In the genomic region with DNA sequence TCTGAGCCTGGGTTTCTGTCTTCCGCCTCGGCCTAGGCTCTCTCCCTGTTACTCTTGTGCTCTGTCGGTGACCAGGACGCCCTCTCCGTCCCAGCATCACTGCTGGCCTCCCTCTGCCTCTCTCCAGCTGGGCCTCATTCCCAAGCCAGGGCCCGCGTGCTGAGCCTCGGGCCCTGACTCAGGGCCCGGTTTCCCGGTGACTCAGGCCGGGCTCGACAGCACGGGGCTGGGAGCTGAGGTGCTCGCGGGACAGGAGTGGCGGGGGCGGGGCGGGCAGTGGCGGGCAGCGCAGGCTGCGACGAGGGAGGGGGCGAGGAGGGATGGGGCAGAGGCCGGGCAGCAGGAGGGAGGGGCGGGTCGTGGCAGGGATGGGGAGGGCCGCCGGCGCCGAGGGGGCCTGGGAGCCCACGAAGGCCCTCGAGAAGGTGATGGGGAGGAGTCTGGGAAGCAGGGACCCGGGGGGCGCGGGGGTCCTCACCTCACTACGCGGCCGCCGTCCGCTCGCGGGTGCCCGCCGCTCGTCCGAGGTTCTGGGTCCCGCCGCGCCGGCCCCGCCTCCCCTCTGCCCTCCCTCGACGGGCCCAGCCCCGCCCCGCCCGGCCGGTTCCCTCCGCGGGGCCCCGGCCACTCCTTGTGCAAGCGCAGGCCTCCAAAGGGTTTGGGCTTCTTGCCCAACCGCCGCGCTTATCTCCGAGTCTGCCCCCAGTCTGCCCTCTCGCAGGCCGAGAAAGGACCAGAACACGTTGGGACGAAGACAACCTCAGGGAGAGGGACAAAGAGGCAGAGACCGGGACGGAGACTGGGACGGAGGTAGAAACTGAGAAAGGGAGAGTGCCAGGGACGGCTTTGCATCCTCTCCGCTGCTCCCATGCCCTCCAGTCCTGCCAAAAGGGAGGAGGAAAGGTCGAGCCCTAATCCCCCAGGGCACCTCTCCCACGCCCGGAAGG, we compare ENCODE assay signal across 8 cellular contexts. TPM values are rescaled to one million over a fixed set of nuclear protein-coding genes. Genes with fewer than 3 reads are reported as not detected.
DNase-seq lines count a peak whose midpoint lies in the region; ATAC-seq and TF ChIP-seq lines count a peak whose summit lies in the region.

A gene with protein sequence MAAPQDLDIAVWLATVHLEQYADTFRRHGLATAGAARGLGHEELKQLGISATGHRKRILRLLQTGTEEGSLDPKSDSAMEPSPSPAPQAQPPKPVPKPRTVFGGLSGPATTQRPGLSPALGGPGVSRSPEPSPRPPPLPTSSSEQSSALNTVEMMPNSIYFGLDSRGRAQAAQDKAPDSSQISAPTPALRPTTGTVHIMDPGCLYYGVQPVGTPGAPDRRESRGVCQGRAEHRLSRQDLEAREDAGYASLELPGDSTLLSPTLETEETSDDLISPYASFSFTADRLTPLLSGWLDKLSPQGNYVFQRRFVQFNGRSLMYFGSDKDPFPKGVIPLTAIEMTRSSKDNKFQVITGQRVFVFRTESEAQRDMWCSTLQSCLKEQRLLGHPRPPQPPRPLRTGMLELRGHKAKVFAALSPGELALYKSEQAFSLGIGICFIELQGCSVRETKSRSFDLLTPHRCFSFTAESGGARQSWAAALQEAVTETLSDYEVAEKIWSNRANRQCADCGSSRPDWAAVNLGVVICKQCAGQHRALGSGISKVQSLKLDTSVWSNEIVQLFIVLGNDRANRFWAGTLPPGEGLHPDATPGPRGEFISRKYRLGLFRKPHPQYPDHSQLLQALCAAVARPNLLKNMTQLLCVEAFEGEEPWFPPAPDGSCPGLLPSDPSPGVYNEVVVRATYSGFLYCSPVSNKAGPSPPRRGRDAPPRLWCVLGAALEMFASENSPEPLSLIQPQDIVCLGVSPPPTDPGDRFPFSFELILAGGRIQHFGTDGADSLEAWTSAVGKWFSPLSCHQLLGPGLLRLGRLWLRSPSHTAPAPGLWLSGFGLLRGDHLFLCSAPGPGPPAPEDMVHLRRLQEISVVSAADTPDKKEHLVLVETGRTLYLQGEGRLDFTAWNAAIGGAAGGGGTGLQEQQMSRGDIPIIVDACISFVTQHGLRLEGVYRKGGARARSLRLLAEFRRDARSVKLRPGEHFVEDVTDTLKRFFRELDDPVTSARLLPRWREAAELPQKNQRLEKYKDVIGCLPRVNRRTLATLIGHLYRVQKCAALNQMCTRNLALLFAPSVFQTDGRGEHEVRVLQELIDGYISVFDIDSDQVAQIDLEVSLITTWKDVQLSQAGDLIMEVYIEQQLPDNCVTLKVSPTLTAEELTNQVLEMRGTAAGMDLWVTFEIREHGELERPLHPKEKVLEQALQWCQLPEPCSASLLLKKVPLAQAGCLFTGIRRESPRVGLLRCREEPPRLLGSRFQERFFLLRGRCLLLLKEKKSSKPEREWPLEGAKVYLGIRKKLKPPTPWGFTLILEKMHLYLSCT (N-terminal part only) (minus strand): TSS at position 536 of the 947 bp plus-strand sequence. CDS start 1,744 bp downstream, outside the sequence.

- DNase-seq in H9: peak; percentile 83
- DNase-seq in Peyer's patch: peak; percentile 42 to 85 (median 80)
- DNase-seq in activated naive CD4-positive, alpha-beta T cell treated with anti-CD3 and anti-CD28 coated beads, Interleukin-2, amount 50 U/mL, for 72 hours (ENCODE audit: low spot score in 2 of 2): peak; percentile 53 to 62
- peak; percentile 67 for DNase-seq in foreskin melanocyte
- peak; percentile 87 for DNase-seq in natural killer cell treated with Interleukin-12 subunit alpha and Interleukin-12 subunit beta and Interleukin-15 and Interleukin-18, amount 100 ng/mL, for 72 hours (ENCODE audit: low spot score)
- peak; percentile 96 for DNase-seq in upper lobe of right lung
- no peak for DNase-seq in putamen (ENCODE audit: low spot score)
- no peak for DNase-seq in NCI-H2081 (lab: John Stamatoyannopoulos, UW)

- H3K27ac ChIP-seq in H9 (ENCODE audit: insufficient read length, low read depth, low read length) (peak within 1 kb of the TSS; percentile 7), Peyer's patch (peak within 1 kb of the TSS; percentile 32 to 83 (median 68)), upper lobe of right lung (peak within 1 kb of the TSS; percentile 81)

- H3K36me3 ChIP-seq in Peyer's patch (no peaks in the 10 kb centered on the region), upper lobe of right lung (peaks cover 6% of the 10 kb centered on the region)

- H3K4me1 ChIP-seq in H9 (ENCODE audit: insufficient read depth, low read length): no peaks in the 10 kb centered on the region
- peaks cover 0 to 20% (median 0%) of the 10 kb centered on the region in 4 donors for H3K4me1 ChIP-seq in Peyer's patch
- peaks cover 26% of the 10 kb centered on the region for H3K4me1 ChIP-seq in upper lobe of right lung

- H3K9ac ChIP-seq in H9 (ENCODE audit: extremely low read depth, insufficient read length, low read length): peak within 1 kb of the TSS; percentile 66

- peaks cover 13% of the 10 kb centered on the region for H3K23me2 ChIP-seq in H9 (ENCODE audit: insufficient read length, low read depth, low read length, poor library complexity, severe bottlenecking)

- peak within 1 kb of the TSS; percentile 89 for H3K18ac ChIP-seq in H9 (ENCODE audit: insufficient read length, low read depth, low read length)

- no peaks in the 10 kb centered on the region for H3K27me3 ChIP-seq in H9 (ENCODE audit: insufficient read depth, low read length)
- no peaks in the 10 kb centered on the region for H3K27me3 ChIP-seq in Peyer's patch
- no peaks in the 10 kb centered on the region for H3K27me3 ChIP-seq in upper lobe of right lung

- H2BK5ac ChIP-seq in H9 (ENCODE audit: insufficient read length, low read length): no peak within 1 kb of the TSS

- H2BK120ac ChIP-seq in H9 (ENCODE audit: low read depth, low read length, poor library complexity, severe bottlenecking): no peak within 1 kb of the TSS

- H3K14ac ChIP-seq in H9 (ENCODE audit: insufficient read depth, low read length): peak within 1 kb of the TSS; percentile 89

- H3K23ac ChIP-seq in H9 (ENCODE audit: insufficient read length, low read depth, low read length): no peak within 1 kb of the TSS

- H3K4me3 ChIP-seq in Peyer's patch (peak within 1 kb of the TSS; percentile 42 to 59 (median 56)), upper lobe of right lung (peak within 1 kb of the TSS; percentile 56)

- no peak within 1 kb of the TSS for H2BK20ac ChIP-seq in H9 (ENCODE audit: low read depth, low read length, poor library complexity, severe bottlenecking)

- H2AFZ ChIP-seq in H9 (ENCODE audit: low read length): no peak within 1 kb of the TSS

- peak; percentile 82 to 83 for ATAC-seq in activated naive CD4-positive, alpha-beta T cell treated with anti-CD3 and anti-CD28 coated beads, Interleukin-2, amount 50 U/mL, for 72 hours
- peak; percentile 89 to 93 for ATAC-seq in natural killer cell treated with Interleukin-12 subunit alpha and Interleukin-12 subunit beta and Interleukin-15 and Interleukin-18, amount 100 ng/mL, for 72 hours
- peak; percentile 94 for ATAC-seq in upper lobe of right lung

- H4K5ac ChIP-seq in H9 (ENCODE audit: insufficient read length, low read depth, low read length): no peak within 1 kb of the TSS

- intact Hi-C loops in upper lobe of right lung (cut with DNase I): no loop called here

- WGBS in H9 (ENCODE audit: extremely low coverage, insufficient read length, low lambda C conversion rate): no CpG with 5 or more reads among the region's 77 CpGs

- no peak within 1 kb of the TSS for H3T11ph ChIP-seq in H9 (ENCODE audit: low read length)

- H3K36me3 Mint-ChIP-seq in H9 (ENCODE audit: insufficient read depth in 1 of 3, low read depth in 3 of 3): peaks cover 20 to 22% (median 22%) of the 10 kb centered on the region in 3 experiments
- H3K36me3 Mint-ChIP-seq in activated naive CD4-positive, alpha-beta T cell treated with anti-CD3 and anti-CD28 coated beads, Interleukin-2, amount 50 U/mL, for 72 hours: no peaks in the 10 kb centered on the region
- no peaks in the 10 kb centered on the region for H3K36me3 Mint-ChIP-seq in natural killer cell treated with Interleukin-12 subunit alpha and Interleukin-12 subunit beta and Interleukin-15 and Interleukin-18, amount 100 ng/mL, for 72 hours

- H3K56ac ChIP-seq in H9 (ENCODE audit: insufficient read length, low read depth, low read length): no peak within 1 kb of the TSS

- peak within 1 kb of the TSS; percentile 76 to 91 for H3K4me3 Mint-ChIP-seq in H9
- H3K4me3 Mint-ChIP-seq in natural killer cell treated with Interleukin-12 subunit alpha and Interleukin-12 subunit beta and Interleukin-15 and Interleukin-18, amount 100 ng/mL, for 72 hours: peak within 1 kb of the TSS; percentile 91

- H3K4ac ChIP-seq in H9 (ENCODE audit: low read depth, low read length): no peak within 1 kb of the TSS

- no peaks in the 10 kb centered on the region for H4K20me1 ChIP-seq in H9 (ENCODE audit: control insufficient read depth, insufficient read depth, insufficient read length)

- no peak within 1 kb of the TSS for H2BK12ac ChIP-seq in H9 (ENCODE audit: insufficient read length, low read depth, low read length)

- H3K27ac Mint-ChIP-seq in H9: peak within 1 kb of the TSS; percentile 71 to 96 (median 95)
- H3K27ac Mint-ChIP-seq in activated naive CD4-positive, alpha-beta T cell treated with anti-CD3 and anti-CD28 coated beads, Interleukin-2, amount 50 U/mL, for 72 hours: peak within 1 kb of the TSS; percentile 75 to 79
- H3K27ac Mint-ChIP-seq in natural killer cell treated with Interleukin-12 subunit alpha and Interleukin-12 subunit beta and Interleukin-15 and Interleukin-18, amount 100 ng/mL, for 72 hours: peak within 1 kb of the TSS; percentile 62 to 95

- TF ChIP-seq CTCF in H9 (conservative IDR thresholded peaks at IDR 0.05) (no peak), Peyer's patch (IDR thresholded peaks at IDR 0.05) (no peak), upper lobe of right lung (IDR thresholded peaks at IDR 0.05) (no peak)

- no peak within 1 kb of the TSS for H4K91ac ChIP-seq in H9 (ENCODE audit: insufficient read length, low read depth, low read length)

- H3K79me2 ChIP-seq in H9 (ENCODE audit: insufficient read depth, low read length): no peaks in the 10 kb centered on the region

- no peak for TF ChIP-seq POLR2A in Peyer's patch (IDR thresholded peaks at IDR 0.05)

- H3K4me2 ChIP-seq in H9 (ENCODE audit: insufficient read depth, insufficient read length, low read length): peak within 1 kb of the TSS; percentile 86

- peaks cover 0 to 4% of the 10 kb centered on the region in 2 experiments; a peak in 1 of 5 replicates for H3K9me3 Mint-ChIP-seq in H9
- H3K9me3 Mint-ChIP-seq in activated naive CD4-positive, alpha-beta T cell treated with anti-CD3 and anti-CD28 coated beads, Interleukin-2, amount 50 U/mL, for 72 hours: no peaks in the 10 kb centered on the region
- H3K9me3 Mint-ChIP-seq in natural killer cell treated with Interleukin-12 subunit alpha and Interleukin-12 subunit beta and Interleukin-15 and Interleukin-18, amount 100 ng/mL, for 72 hours: no peaks in the 10 kb centered on the region

- H4K8ac ChIP-seq in H9 (replicated peaks; ENCODE audit: insufficient read length, low read depth, low read length): no peak within 1 kb of the TSS

- no peak within 1 kb of the TSS for H2BK15ac ChIP-seq in H9 (ENCODE audit: low read depth, low read length)

- H3K79me1 ChIP-seq in H9 (ENCODE audit: insufficient read depth, low read depth, low read length, poor library complexity, severe bottlenecking): no peaks in the 10 kb centered on the region

- peaks cover 41 to 43% of the 10 kb centered on the region in 2 experiments for H3K4me1 Mint-ChIP-seq in H9
- peaks cover 27 to 39% of the 10 kb centered on the region in 2 donors for H3K4me1 Mint-ChIP-seq in natural killer cell treated with Interleukin-12 subunit alpha and Interleukin-12 subunit beta and Interleukin-15 and Interleukin-18, amount 100 ng/mL, for 72 hours (ENCODE audit: low read depth in 2 of 2)

- H3K9me3 ChIP-seq in H9 (ENCODE audit: control insufficient read depth, low read depth, low read length) (no peaks in the 10 kb centered on the region), Peyer's patch (no peaks in the 10 kb centered on the region), upper lobe of right lung (no peaks in the 10 kb centered on the region)

- H2AK5ac ChIP-seq in H9 (ENCODE audit: insufficient read length, low read length): no peak within 1 kb of the TSS

- H3K27me3 Mint-ChIP-seq in H9 (ENCODE audit: low read depth): no peaks in the 10 kb centered on the region; the same call in 1 of the 2 replicates
- no peaks in the 10 kb centered on the region for H3K27me3 Mint-ChIP-seq in natural killer cell treated with Interleukin-12 subunit alpha and Interleukin-12 subunit beta and Interleukin-15 and Interleukin-18, amount 100 ng/mL, for 72 hours

RNA-seq across cellular contexts. Expression of the gene that starts here (rescaled TPM):
- total RNA-seq in H9 (2021) (27.3 and 27.6 TPM in 2 replicates), Peyer's patch (10 to 100 TPM in 2 of 4 donors, 1 to 10 TPM in 2; 1.1 to 13.2 (median 9.7) TPM), upper lobe of right lung (42.4 TPM)
- total RNA-seq in activated naive CD4-positive, alpha-beta T cell treated with anti-CD3 and anti-CD28 coated beads, Interleukin-2, amount 50 U/mL, for 72 hours: 1 to 10 TPM; 2.7 to 8.3 TPM
- 10 to 100 TPM; 17.5 to 22.6 TPM for total RNA-seq in natural killer cell treated with Interleukin-12 subunit alpha and Interleukin-12 subunit beta and Interleukin-15 and Interleukin-18, amount 100 ng/mL, for 72 hours

Comparison
In these comparisons a context has a peak if more than half of its experiments do, and no peak if none do; other contexts are left out.
1. DNase-seq: peak in H9 (single experiment), Peyer's patch (3 of 3), activated naive CD4-positive, alpha-beta T cell treated with anti-CD3 and anti-CD28 coated beads, Interleukin-2, amount 50 U/mL, for 72 hours (2 of 2), foreskin melanocyte (single experiment), natural killer cell treated with Interleukin-12 subunit alpha and Interleukin-12 subunit beta and Interleukin-15 and Interleukin-18, amount 100 ng/mL, for 72 hours (single experiment) and upper lobe of right lung (single experiment); none in putamen (single experiment) and NCI-H2081 (0 of 2).
2. H3K27ac ChIP-seq: peak in every context shown above with its lines; median percentile 81 in upper lobe of right lung; 68 in Peyer's patch; 7 in H9.
3. Peak in every context shown above with its lines, with median percentiles within 50 percentile points of each other: H3K27ac Mint-ChIP-seq and ATAC-seq.